ENCODE assay signal across 1 cellular context in the genomic region with DNA sequence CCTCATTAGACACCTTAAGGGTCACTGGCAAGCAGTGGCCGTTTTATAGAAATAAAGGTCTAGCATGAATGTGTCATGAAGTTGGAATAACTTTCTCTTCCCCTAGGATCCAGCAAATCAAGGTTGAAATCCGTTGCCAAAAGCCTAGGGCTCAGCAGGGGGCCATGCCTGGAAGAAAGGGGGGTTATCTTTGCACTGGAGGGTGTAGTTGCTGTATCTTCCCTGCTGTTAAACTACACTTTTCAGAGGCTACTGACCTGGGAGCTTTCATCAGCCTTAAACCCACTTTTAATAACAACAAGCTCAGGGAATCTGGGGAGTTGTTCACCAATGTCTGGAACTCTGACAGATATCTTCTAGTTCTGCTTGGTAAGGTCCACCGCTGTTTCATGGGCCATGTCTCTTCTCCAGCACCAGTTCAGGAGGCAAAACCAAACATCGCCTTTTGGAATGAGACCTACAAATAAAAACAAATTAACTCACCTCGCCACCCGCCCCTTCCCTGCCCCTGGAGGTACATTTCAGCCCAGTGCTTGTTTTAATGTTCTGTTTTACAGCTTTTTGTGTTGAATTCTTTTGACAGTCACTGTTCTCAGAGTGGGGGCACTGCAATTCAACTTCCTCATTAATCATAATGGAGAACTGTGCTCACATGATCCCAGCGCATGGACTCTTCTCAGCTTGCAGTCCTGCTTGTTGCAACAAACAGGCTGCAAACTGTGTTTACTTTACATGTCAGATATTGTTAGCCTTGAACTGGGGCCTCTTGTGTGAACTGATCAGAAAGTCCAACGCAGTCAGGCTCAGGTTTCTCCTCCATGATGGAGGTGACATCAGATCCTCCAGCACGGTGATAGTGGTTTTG.
TF ChIP-seq lines count a peak whose summit lies in the region.

No MANE protein-coding gene starts in this region.

TF ChIP-seq in HepG2, 621 proteins besides CTCF, POLR2A, EP300 and RAD21 (continued from another document and continues in another):
- TF ChIP-seq ZNF234 (CRISPR knock-in tag; conservative IDR thresholded peaks at IDR 0.05) (no peak), HOXD1 (CRISPR knock-in tag; IDR thresholded peaks at IDR 0.05) (no peak), ZNF746 (CRISPR knock-in tag; IDR thresholded peaks at IDR 0.05) (no peak), ZNF589 (CRISPR knock-in tag; conservative IDR thresholded peaks at IDR 0.05) (no peak), ZNF672 (CRISPR knock-in tag; IDR thresholded peaks at IDR 0.05) (no peak), MAZ (IDR thresholded peaks at IDR 0.05; ENCODE audit: borderline replicate concordance, low read depth, low read length) (no peak), MAZ (CRISPR knock-in tag; IDR thresholded peaks at IDR 0.05; ENCODE audit: low read depth) (peak; percentile 38; the same call in 1 of the 2 replicates), POGZ (CRISPR knock-in tag; IDR thresholded peaks at IDR 0.05) (peak; percentile 93), MZF1 (CRISPR knock-in tag; IDR thresholded peaks at IDR 0.05; ENCODE audit: borderline replicate concordance) (no peak), RBM22 (optimal IDR thresholded peaks at IDR 0.05; ENCODE audit: low read length) (no peak), ERF (CRISPR knock-in tag; IDR thresholded peaks at IDR 0.05) (peak; percentile 65), ZSCAN30 (CRISPR knock-in tag; IDR thresholded peaks at IDR 0.05) (no peak), ZNF83 (CRISPR knock-in tag; IDR thresholded peaks at IDR 0.05; ENCODE audit: borderline replicate concordance) (no peak), HCFC1 (IDR thresholded peaks at IDR 0.05; ENCODE audit: low read depth, low read length) (no peak), ZNF550 (CRISPR knock-in tag; IDR thresholded peaks at IDR 0.05; ENCODE audit: borderline replicate concordance) (no peak), SMAD3 (CRISPR knock-in tag; IDR thresholded peaks at IDR 0.05) (0 out of 2 replicates have a peak, but pooled peaks have one; percentile 53), TAF1 (CRISPR knock-in tag; IDR thresholded peaks at IDR 0.05) (no peak), LCORL (IDR thresholded peaks at IDR 0.05) (no peak), LCORL (CRISPR knock-in tag; IDR thresholded peaks at IDR 0.05) (no peak), BRCA1 (CRISPR knock-in tag; IDR thresholded peaks at IDR 0.05) (no peak), ZNF747 (CRISPR knock-in tag; IDR thresholded peaks at IDR 0.05; ENCODE audit: borderline replicate concordance) (0 out of 2 replicates have a peak, but pooled peaks have one; percentile 47), ZBTB8A (CRISPR knock-in tag; IDR thresholded peaks at IDR 0.05; ENCODE audit: borderline replicate concordance, low read depth) (no peak), RCOR2 (CRISPR knock-in tag; IDR thresholded peaks at IDR 0.05) (0 out of 2 replicates have a peak, but pooled peaks have one; percentile 45), ZNF790 (CRISPR knock-in tag; IDR thresholded peaks at IDR 0.05; ENCODE audit: borderline replicate concordance) (no peak), NRL (CRISPR knock-in tag; IDR thresholded peaks at IDR 0.05; ENCODE audit: borderline replicate concordance) (no peak), ZNF432 (CRISPR knock-in tag; IDR thresholded peaks at IDR 0.05; ENCODE audit: borderline replicate concordance) (no peak), PAWR (CRISPR knock-in tag; IDR thresholded peaks at IDR 0.05; ENCODE audit: borderline replicate concordance) (no peak), SRSF1 (optimal IDR thresholded peaks at IDR 0.05; ENCODE audit: low read depth, low read length) (no peak), KDM4B (CRISPR knock-in tag; IDR thresholded peaks at IDR 0.05) (peak; percentile 47; the same call in 1 of the 2 replicates), ZNF510 (CRISPR knock-in tag; IDR thresholded peaks at IDR 0.05; ENCODE audit: low read depth) (no peak), ZNF251 (CRISPR knock-in tag; IDR thresholded peaks at IDR 0.05) (no peak), MXD4 (CRISPR knock-in tag; IDR thresholded peaks at IDR 0.05) (no peak), ISL2 (CRISPR knock-in tag; IDR thresholded peaks at IDR 0.05) (no peak), SETDB1 (CRISPR knock-in tag; IDR thresholded peaks at IDR 0.05; ENCODE audit: borderline replicate concordance) (peak; percentile 88; the same call in 1 of the 2 replicates), MTF2 (CRISPR knock-in tag; IDR thresholded peaks at IDR 0.05; ENCODE audit: borderline replicate concordance) (no peak), KDM3A (CRISPR knock-in tag; IDR thresholded peaks at IDR 0.05; ENCODE audit: low read depth) (no peak; the same call in 1 of the 2 replicates), SP4 (CRISPR knock-in tag; IDR thresholded peaks at IDR 0.05) (no peak), NCOA5 (CRISPR knock-in tag; IDR thresholded peaks at IDR 0.05) (no peak)
- TF ChIP-seq, protein P1, sequence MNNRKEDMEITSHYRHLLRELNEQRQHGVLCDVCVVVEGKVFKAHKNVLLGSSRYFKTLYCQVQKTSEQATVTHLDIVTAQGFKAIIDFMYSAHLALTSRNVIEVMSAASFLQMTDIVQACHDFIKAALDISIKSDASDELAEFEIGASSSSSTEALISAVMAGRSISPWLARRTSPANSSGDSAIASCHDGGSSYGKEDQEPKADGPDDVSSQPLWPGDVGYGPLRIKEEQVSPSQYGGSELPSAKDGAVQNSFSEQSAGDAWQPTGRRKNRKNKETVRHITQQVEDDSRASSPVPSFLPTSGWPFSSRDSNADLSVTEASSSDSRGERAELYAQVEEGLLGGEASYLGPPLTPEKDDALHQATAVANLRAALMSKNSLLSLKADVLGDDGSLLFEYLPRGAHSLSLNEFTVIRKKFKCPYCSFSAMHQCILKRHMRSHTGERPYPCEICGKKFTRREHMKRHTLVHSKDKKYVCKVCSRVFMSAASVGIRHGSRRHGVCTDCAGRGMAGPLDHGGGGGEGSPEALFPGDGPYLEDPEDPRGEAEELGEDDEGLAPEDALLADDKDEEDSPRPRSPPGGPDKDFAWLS (CRISPR knock-in tag; IDR thresholded peaks at IDR 0.05; ENCODE audit: borderline replicate concordance) = no peak
- TF ChIP-seq, protein P2, sequence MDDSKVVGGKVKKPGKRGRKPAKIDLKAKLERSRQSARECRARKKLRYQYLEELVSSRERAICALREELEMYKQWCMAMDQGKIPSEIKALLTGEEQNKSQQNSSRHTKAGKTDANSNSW (CRISPR knock-in tag; IDR thresholded peaks at IDR 0.05; ENCODE audit: borderline replicate concordance) = no peak
- TF ChIP-seq, protein P3, sequence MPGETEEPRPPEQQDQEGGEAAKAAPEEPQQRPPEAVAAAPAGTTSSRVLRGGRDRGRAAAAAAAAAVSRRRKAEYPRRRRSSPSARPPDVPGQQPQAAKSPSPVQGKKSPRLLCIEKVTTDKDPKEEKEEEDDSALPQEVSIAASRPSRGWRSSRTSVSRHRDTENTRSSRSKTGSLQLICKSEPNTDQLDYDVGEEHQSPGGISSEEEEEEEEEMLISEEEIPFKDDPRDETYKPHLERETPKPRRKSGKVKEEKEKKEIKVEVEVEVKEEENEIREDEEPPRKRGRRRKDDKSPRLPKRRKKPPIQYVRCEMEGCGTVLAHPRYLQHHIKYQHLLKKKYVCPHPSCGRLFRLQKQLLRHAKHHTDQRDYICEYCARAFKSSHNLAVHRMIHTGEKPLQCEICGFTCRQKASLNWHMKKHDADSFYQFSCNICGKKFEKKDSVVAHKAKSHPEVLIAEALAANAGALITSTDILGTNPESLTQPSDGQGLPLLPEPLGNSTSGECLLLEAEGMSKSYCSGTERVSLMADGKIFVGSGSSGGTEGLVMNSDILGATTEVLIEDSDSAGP (CRISPR knock-in tag; IDR thresholded peaks at IDR 0.05; ENCODE audit: borderline replicate concordance) = no peak
- TF ChIP-seq, protein P4, sequence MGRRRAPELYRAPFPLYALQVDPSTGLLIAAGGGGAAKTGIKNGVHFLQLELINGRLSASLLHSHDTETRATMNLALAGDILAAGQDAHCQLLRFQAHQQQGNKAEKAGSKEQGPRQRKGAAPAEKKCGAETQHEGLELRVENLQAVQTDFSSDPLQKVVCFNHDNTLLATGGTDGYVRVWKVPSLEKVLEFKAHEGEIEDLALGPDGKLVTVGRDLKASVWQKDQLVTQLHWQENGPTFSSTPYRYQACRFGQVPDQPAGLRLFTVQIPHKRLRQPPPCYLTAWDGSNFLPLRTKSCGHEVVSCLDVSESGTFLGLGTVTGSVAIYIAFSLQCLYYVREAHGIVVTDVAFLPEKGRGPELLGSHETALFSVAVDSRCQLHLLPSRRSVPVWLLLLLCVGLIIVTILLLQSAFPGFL (CRISPR knock-in tag; IDR thresholded peaks at IDR 0.05) = no peak
- TF ChIP-seq, protein P5, sequence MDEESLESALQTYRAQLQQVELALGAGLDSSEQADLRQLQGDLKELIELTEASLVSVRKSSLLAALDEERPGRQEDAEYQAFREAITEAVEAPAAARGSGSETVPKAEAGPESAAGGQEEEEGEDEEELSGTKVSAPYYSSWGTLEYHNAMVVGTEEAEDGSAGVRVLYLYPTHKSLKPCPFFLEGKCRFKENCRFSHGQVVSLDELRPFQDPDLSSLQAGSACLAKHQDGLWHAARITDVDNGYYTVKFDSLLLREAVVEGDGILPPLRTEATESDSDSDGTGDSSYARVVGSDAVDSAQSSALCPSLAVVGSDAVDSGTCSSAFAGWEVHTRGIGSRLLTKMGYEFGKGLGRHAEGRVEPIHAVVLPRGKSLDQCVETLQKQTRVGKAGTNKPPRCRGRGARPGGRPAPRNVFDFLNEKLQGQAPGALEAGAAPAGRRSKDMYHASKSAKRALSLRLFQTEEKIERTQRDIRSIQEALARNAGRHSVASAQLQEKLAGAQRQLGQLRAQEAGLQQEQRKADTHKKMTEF (CRISPR knock-in tag; IDR thresholded peaks at IDR 0.05) = peak; percentile 81
- TF ChIP-seq, protein P6, sequence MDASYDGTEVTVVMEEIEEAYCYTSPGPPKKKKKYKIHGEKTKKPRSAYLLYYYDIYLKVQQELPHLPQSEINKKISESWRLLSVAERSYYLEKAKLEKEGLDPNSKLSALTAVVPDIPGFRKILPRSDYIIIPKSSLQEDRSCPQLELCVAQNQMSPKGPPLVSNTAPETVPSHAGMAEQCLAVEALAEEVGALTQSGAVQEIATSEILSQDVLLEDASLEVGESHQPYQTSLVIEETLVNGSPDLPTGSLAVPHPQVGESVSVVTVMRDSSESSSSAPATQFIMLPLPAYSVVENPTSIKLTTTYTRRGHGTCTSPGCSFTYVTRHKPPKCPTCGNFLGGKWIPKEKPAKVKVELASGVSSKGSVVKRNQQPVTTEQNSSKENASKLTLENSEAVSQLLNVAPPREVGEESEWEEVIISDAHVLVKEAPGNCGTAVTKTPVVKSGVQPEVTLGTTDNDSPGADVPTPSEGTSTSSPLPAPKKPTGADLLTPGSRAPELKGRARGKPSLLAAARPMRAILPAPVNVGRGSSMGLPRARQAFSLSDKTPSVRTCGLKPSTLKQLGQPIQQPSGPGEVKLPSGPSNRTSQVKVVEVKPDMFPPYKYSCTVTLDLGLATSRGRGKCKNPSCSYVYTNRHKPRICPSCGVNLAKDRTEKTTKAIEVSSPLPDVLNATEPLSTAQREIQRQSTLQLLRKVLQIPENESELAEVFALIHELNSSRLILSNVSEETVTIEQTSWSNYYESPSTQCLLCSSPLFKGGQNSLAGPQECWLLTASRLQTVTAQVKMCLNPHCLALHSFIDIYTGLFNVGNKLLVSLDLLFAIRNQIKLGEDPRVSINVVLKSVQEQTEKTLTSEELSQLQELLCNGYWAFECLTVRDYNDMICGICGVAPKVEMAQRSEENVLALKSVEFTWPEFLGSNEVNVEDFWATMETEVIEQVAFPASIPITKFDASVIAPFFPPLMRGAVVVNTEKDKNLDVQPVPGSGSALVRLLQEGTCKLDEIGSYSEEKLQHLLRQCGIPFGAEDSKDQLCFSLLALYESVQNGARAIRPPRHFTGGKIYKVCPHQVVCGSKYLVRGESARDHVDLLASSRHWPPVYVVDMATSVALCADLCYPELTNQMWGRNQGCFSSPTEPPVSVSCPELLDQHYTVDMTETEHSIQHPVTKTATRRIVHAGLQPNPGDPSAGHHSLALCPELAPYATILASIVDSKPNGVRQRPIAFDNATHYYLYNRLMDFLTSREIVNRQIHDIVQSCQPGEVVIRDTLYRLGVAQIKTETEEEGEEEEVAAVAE (CRISPR knock-in tag; IDR thresholded peaks at IDR 0.05; ENCODE audit: borderline replicate concordance) = no peak
- TF ChIP-seq, protein P7, sequence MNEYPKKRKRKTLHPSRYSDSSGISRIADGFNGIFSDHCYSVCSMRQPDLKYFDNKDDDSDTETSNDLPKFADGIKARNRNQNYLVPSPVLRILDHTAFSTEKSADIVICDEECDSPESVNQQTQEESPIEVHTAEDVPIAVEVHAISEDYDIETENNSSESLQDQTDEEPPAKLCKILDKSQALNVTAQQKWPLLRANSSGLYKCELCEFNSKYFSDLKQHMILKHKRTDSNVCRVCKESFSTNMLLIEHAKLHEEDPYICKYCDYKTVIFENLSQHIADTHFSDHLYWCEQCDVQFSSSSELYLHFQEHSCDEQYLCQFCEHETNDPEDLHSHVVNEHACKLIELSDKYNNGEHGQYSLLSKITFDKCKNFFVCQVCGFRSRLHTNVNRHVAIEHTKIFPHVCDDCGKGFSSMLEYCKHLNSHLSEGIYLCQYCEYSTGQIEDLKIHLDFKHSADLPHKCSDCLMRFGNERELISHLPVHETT (CRISPR knock-in tag; conservative IDR thresholded peaks at IDR 0.05) = no peak
- TF ChIP-seq, protein P8, sequence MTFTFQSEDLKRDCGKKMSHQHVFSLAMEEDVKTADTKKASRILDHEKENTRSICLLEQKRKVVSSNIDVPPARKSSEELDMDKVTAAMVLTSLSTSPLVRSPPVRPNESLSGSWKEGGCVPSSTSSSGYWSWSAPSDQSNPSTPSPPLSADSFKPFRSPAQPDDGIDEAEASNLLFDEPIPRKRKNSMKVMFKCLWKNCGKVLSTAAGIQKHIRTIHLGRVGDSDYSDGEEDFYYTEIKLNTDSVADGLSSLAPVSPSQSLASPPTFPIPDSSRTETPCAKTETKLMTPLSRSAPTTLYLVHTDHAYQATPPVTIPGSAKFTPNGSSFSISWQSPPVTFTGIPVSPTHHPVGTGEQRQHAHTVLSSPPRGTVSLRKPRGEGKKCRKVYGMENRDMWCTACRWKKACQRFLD (CRISPR knock-in tag; IDR thresholded peaks at IDR 0.05; ENCODE audit: borderline replicate concordance) = no peak
- TF ChIP-seq, protein P9, sequence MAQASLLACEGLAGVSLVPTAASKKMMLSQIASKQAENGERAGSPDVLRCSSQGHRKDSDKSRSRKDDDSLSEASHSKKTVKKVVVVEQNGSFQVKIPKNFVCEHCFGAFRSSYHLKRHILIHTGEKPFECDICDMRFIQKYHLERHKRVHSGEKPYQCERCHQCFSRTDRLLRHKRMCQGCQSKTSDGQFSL (CRISPR knock-in tag; IDR thresholded peaks at IDR 0.05) = no peak
- TF ChIP-seq, protein P10, sequence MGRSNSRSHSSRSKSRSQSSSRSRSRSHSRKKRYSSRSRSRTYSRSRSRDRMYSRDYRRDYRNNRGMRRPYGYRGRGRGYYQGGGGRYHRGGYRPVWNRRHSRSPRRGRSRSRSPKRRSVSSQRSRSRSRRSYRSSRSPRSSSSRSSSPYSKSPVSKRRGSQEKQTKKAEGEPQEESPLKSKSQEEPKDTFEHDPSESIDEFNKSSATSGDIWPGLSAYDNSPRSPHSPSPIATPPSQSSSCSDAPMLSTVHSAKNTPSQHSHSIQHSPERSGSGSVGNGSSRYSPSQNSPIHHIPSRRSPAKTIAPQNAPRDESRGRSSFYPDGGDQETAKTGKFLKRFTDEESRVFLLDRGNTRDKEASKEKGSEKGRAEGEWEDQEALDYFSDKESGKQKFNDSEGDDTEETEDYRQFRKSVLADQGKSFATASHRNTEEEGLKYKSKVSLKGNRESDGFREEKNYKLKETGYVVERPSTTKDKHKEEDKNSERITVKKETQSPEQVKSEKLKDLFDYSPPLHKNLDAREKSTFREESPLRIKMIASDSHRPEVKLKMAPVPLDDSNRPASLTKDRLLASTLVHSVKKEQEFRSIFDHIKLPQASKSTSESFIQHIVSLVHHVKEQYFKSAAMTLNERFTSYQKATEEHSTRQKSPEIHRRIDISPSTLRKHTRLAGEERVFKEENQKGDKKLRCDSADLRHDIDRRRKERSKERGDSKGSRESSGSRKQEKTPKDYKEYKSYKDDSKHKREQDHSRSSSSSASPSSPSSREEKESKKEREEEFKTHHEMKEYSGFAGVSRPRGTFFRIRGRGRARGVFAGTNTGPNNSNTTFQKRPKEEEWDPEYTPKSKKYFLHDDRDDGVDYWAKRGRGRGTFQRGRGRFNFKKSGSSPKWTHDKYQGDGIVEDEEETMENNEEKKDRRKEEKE (IDR thresholded peaks at IDR 0.05) = no peak
